Comparison of ENCODE assay signal across 8 cellular contexts in genomic region chr11:130916238-130916855, GRCh38. TPM values are rescaled to one million over a fixed set of nuclear protein-coding genes. Genes with fewer than 3 reads are reported as not detected.
A peak's percentile ranks its signal among the peaks of the same experiment; 100 is the strongest.
DNase-seq lines count a peak whose midpoint lies in the region; ATAC-seq and TF ChIP-seq lines count a peak whose summit lies in the region.

A gene with protein sequence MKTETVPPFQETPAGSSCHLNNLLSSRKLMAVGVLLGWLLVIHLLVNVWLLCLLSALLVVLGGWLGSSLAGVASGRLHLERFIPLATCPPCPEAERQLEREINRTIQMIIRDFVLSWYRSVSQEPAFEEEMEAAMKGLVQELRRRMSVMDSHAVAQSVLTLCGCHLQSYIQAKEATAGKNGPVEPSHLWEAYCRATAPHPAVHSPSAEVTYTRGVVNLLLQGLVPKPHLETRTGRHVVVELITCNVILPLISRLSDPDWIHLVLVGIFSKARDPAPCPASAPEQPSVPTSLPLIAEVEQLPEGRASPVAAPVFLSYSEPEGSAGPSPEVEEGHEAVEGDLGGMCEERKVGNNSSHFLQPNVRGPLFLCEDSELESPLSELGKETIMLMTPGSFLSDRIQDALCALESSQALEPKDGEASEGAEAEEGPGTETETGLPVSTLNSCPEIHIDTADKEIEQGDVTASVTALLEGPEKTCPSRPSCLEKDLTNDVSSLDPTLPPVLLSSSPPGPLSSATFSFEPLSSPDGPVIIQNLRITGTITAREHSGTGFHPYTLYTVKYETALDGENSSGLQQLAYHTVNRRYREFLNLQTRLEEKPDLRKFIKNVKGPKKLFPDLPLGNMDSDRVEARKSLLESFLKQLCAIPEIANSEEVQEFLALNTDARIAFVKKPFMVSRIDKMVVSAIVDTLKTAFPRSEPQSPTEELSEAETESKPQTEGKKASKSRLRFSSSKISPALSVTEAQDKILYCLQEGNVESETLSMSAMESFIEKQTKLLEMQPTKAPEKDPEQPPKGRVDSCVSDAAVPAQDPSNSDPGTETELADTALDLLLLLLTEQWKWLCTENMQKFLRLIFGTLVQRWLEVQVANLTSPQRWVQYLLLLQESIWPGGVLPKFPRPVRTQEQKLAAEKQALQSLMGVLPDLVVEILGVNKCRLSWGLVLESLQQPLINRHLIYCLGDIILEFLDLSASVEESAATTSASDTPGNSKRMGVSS (minus strand): TSS chr11:130916479. CDS start chr11:130915939, 540 bp downstream.

- no peak within 1 kb of the TSS for H3K27ac ChIP-seq in GM23338 (ENCODE audit: low read depth)

- DNase-seq in GM23338 (ENCODE audit: low spot score) (peak; percentile 92), LHCN-M2 (ENCODE audit: low read depth) (peak; percentile 87), fibroblast of the conjunctiva (ENCODE audit: low read depth) (peak; percentile 80), nephron progenitor cell (peak; percentile 96)
- DNase-seq in activated effector memory CD4-positive, alpha-beta T cell treated with anti-CD3 and anti-CD28 coated beads, Interleukin-2, amount 50 U/mL, for 16 hours: peak; percentile 98
- DNase-seq in stimulated activated naive CD8-positive, alpha-beta T cell treated with anti-CD3 and anti-CD28 coated beads, Interleukin-15, amount 100 ng/mL, for 72 hours: peak; percentile 89 to 92

- peak within 1 kb of the TSS; percentile 93 for H3K4me3 ChIP-seq in GM23338

- H4K20me1 ChIP-seq in GM23338 (replicated peaks; ENCODE audit: insufficient read depth): no peaks in the 10 kb centered on the region; the same call in 1 of the 2 replicates

- peaks cover 10% of the 10 kb centered on the region for H3K9me2 ChIP-seq in GM23338 (ENCODE audit: insufficient read depth)

- peak; percentile 76 for TF ChIP-seq POLR2A in Raji (IDR thresholded peaks at IDR 0.05; ENCODE audit: insufficient read depth, low read depth, low read length)

- H2AFZ ChIP-seq in GM23338: peak within 1 kb of the TSS; percentile 98

- TF ChIP-seq CTCF in GM23338 (conservative IDR thresholded peaks at IDR 0.05; ENCODE audit: low read depth in 2 of 2) (peak; percentile 63 to 89), nephron progenitor cell (IDR thresholded peaks at IDR 0.05) (peak; percentile 83)

- H3F3A ChIP-seq in GM23338 (replicated peaks; ENCODE audit: low read depth): no peaks in the 10 kb centered on the region

- peak within 1 kb of the TSS; percentile 73 for H3K4me2 ChIP-seq in GM23338

- H3K9ac ChIP-seq in ES-I3 (ENCODE audit: low read depth, low read length): peak within 1 kb of the TSS; percentile 71

- peaks cover 29% of the 10 kb centered on the region for H3K27me3 Mint-ChIP-seq in GM23338 (ENCODE audit: insufficient read depth, low read depth, poor library complexity)
- H3K27me3 Mint-ChIP-seq in nephron progenitor cell (ENCODE audit: low read depth, poor library complexity): peaks cover 31% of the 10 kb centered on the region
- H3K27me3 Mint-ChIP-seq in stimulated activated naive CD8-positive, alpha-beta T cell treated with anti-CD3 and anti-CD28 coated beads, Interleukin-15, amount 100 ng/mL, for 72 hours: peaks cover 6% of the 10 kb centered on the region

- H3K36me3 Mint-ChIP-seq in GM23338 (ENCODE audit: low read depth): peaks cover 8% of the 10 kb centered on the region
- H3K36me3 Mint-ChIP-seq in nephron progenitor cell (ENCODE audit: low read depth): peaks cover 33% of the 10 kb centered on the region

- H3K9me3 ChIP-seq in ES-I3 (ENCODE audit: control insufficient read depth, insufficient read depth, low read length): no peaks in the 10 kb centered on the region

- H3K9me3 Mint-ChIP-seq in GM23338 (no peaks in the 10 kb centered on the region), nephron progenitor cell (no peaks in the 10 kb centered on the region)
- H3K9me3 Mint-ChIP-seq in stimulated activated naive CD8-positive, alpha-beta T cell treated with anti-CD3 and anti-CD28 coated beads, Interleukin-15, amount 100 ng/mL, for 72 hours: peaks cover 5 to 25% of the 10 kb centered on the region in 2 donors

- H3K36me3 ChIP-seq in ES-I3 (ENCODE audit: insufficient read depth, low read length): peaks cover 8% of the 10 kb centered on the region; the same call in 1 of the 2 replicates
- no peaks in the 10 kb centered on the region for H3K36me3 ChIP-seq in GM23338 (ENCODE audit: insufficient read depth)

- H3K27ac Mint-ChIP-seq in GM23338: no peak within 1 kb of the TSS
- H3K27ac Mint-ChIP-seq in nephron progenitor cell: no peak within 1 kb of the TSS
- H3K27ac Mint-ChIP-seq in stimulated activated naive CD8-positive, alpha-beta T cell treated with anti-CD3 and anti-CD28 coated beads, Interleukin-15, amount 100 ng/mL, for 72 hours: peak within 1 kb of the TSS; percentile 46 to 90

- ATAC-seq in GM23338: peak; percentile 95
- ATAC-seq in stimulated activated naive CD8-positive, alpha-beta T cell treated with anti-CD3 and anti-CD28 coated beads, Interleukin-15, amount 100 ng/mL, for 72 hours: peak; percentile 99

- peaks cover 16% of the 10 kb centered on the region; the same call in 1 of the 2 replicates for H3K4me1 ChIP-seq in ES-I3 (ENCODE audit: insufficient read depth, low read length)
- H3K4me1 ChIP-seq in GM23338 (ENCODE audit: insufficient read depth): peaks cover 11% of the 10 kb centered on the region

- H3K4me1 Mint-ChIP-seq in GM23338 (peaks cover 22% of the 10 kb centered on the region), nephron progenitor cell (peaks cover 30% of the 10 kb centered on the region)
- peaks cover 26% of the 10 kb centered on the region for H3K4me1 Mint-ChIP-seq in stimulated activated naive CD8-positive, alpha-beta T cell treated with anti-CD3 and anti-CD28 coated beads, Interleukin-15, amount 100 ng/mL, for 72 hours

- peaks cover 11% of the 10 kb centered on the region; the same call in 1 of the 2 replicates for H3K79me2 ChIP-seq in GM23338 (replicated peaks; ENCODE audit: insufficient read depth)

- peaks cover 14% of the 10 kb centered on the region for H3K27me3 ChIP-seq in GM23338 (ENCODE audit: insufficient read depth)

- H3K4me3 Mint-ChIP-seq in GM23338 (peak within 1 kb of the TSS; percentile 83), nephron progenitor cell (peak within 1 kb of the TSS; percentile 85)
- peak within 1 kb of the TSS; percentile 82 to 87 for H3K4me3 Mint-ChIP-seq in stimulated activated naive CD8-positive, alpha-beta T cell treated with anti-CD3 and anti-CD28 coated beads, Interleukin-15, amount 100 ng/mL, for 72 hours

TF ChIP-seq in GM23338, 12 proteins besides CTCF, POLR2A, EP300 and RAD21:
- TF ChIP-seq EZH2 (IDR thresholded peaks at IDR 0.05; ENCODE audit: low read depth, unreplicated experiment) (no peak), STAT1 (IDR thresholded peaks at IDR 0.05; ENCODE audit: unreplicated experiment) (no peak), POLR2AphosphoS5 (IDR thresholded peaks at IDR 0.05; ENCODE audit: low read depth) (peak; percentile 89), CREB1 (CRISPR knock-in tag; IDR thresholded peaks at IDR 0.05; ENCODE audit: low read depth) (peak; percentile 87), ETS1 (IDR thresholded peaks at IDR 0.05) (peak; percentile 76)
TF ChIP-seq in GM23338: peak in this region for 3.

RNA-seq across cellular contexts. Expression of the gene that starts here (rescaled TPM):
- 29.0 and 30.0 TPM in 2 replicates for total RNA-seq in GM23338 (2014; rRNA removed; shearing (Covaris generic))
- 5.2 and 6.6 TPM in 2 replicates for polyA plus RNA-seq in GM23338 (2016; fragmentation: Nextera tagmentation; extraction: Ambion mirVana)
- total RNA-seq in LHCN-M2 (2014; rRNA removed): 98.4 and 126 TPM in 2 replicates
- 34.3 TPM for polyA plus RNA-seq in LHCN-M2 (2012)

Comparison
In these comparisons a context has a peak if more than half of its experiments do, and no peak if none do; other contexts are left out.
1. H3K27ac Mint-ChIP-seq: peak in stimulated activated naive CD8-positive, alpha-beta T cell treated with anti-CD3 and anti-CD28 coated beads, Interleukin-15, amount 100 ng/mL, for 72 hours (2 of 2); none in GM23338 (single experiment) and nephron progenitor cell (single experiment).
2. Peak in every context shown above with its lines, with median percentiles within 50 percentile points of each other: DNase-seq and H3K4me3 Mint-ChIP-seq.